In genomic region chr5:151771259-151772028, GRCh38 we compare ENCODE assay signal across 8 cellular contexts. TPM values are rescaled to one million over a fixed set of nuclear protein-coding genes. Genes with fewer than 3 reads are reported as not detected.
DNase-seq lines count a peak whose midpoint lies in the region; ATAC-seq and TF ChIP-seq lines count a peak whose summit lies in the region.

G3BP1 (plus strand) TSS chr5:151771954; CDS start chr5:151786621, 14,667 bp downstream.

- H3K27me3 Mint-ChIP-seq in CD4-positive, alpha-beta T cell = no peaks in the 10 kb centered on the region

- H3K9me3 Mint-ChIP-seq in CD4-positive, alpha-beta T cell = no peaks in the 10 kb centered on the region

- H3K36me3 ChIP-seq in left lung = no peaks in the 10 kb centered on the region

- H3K36me3 Mint-ChIP-seq in CD4-positive, alpha-beta T cell (ENCODE audit: low read depth) = peaks cover 23% of the 10 kb centered on the region

- peaks cover 13 to 48% of the 10 kb centered on the region in 2 donors for H3K4me1 ChIP-seq in left lung

- peak within 1 kb of the TSS; percentile 90 for H3K4me3 Mint-ChIP-seq in CD4-positive, alpha-beta T cell

- ATAC-seq in CD4-positive, alpha-beta T cell (ENCODE audit: poor library complexity) = peak; percentile 76
- ATAC-seq in GM19397 (IDR thresholded peaks at IDR 0.05; ENCODE audit: unreplicated experiment) = peak; percentile 78
- ATAC-seq in HG03571 (IDR thresholded peaks at IDR 0.05; ENCODE audit: unreplicated experiment) = peak; percentile 77
- ATAC-seq in left lung = peak; percentile 92

- H3K9me3 ChIP-seq in CD4-positive, alpha-beta T cell (ENCODE audit: control insufficient read depth, low read length) = no peaks in the 10 kb centered on the region
- H3K9me3 ChIP-seq in left lung = no peaks in the 10 kb centered on the region

- peak; percentile 45 for TF ChIP-seq CTCF in CD4-positive, alpha-beta T cell (IDR thresholded peaks at IDR 0.05)
- peak; percentile 44 to 55 for TF ChIP-seq CTCF in left lung (IDR thresholded peaks at IDR 0.05)

- peak; percentile 97 to 100 (median 98) for DNase-seq in CD4-positive, alpha-beta T cell
- DNase-seq in NCI-H82 (lab: John Stamatoyannopoulos, UW) = peak; percentile 100
- DNase-seq in activated CD4-positive, alpha-beta T cell treated with anti-CD3 and anti-CD28 coated beads, Interleukin-2, amount 50 U/mL, for 48 hours = peak; percentile 98 to 99
- peak; percentile 100 for DNase-seq in dermis blood vessel endothelial cell
- DNase-seq in left lung = peak; percentile 99 to 100
- DNase-seq in stimulated activated CD4-positive, alpha-beta T cell treated with anti-CD3 and anti-CD28 coated beads, Interleukin-2, amount 100 ng/mL, for 48 hours = peak; percentile 96 to 98

- H3K4me1 Mint-ChIP-seq in CD4-positive, alpha-beta T cell (ENCODE audit: low read depth) = peaks cover 47% of the 10 kb centered on the region

- peak within 1 kb of the TSS; percentile 76 to 79 for H3K4me3 ChIP-seq in left lung

- H3K27ac Mint-ChIP-seq in CD4-positive, alpha-beta T cell = no peak within 1 kb of the TSS

- peak within 1 kb of the TSS; percentile 86 for H3K27ac ChIP-seq in CD4-positive, alpha-beta T cell (ENCODE audit: low read depth, low read length)
- H3K27ac ChIP-seq in left lung = peak within 1 kb of the TSS; percentile 98 to 100

- intact Hi-C loops in CD4-positive, alpha-beta T cell (cut with DNase I, micrococcal nuclease) = loop anchor here (1.0 to 10.0 kb wide), 8 partner anchors 13 to 1414 kb away; partner anchors contain the start of genes ATOX1 (in 2 of the 2), TCOF1 (in 2 of the 2), CCDC69 (in 1 of the 2) and CD74 (in 1 of the 2)
- intact Hi-C loops in left lung (cut with DNase I) = no loop called here

- no peaks in the 10 kb centered on the region for H3K27me3 ChIP-seq in CD4-positive, alpha-beta T cell (ENCODE audit: control insufficient read depth, insufficient read depth, low read length)
- H3K27me3 ChIP-seq in left lung = no peaks in the 10 kb centered on the region

- CTCF ChIA-PET in CD4-positive, alpha-beta T cell (lab: Charles Lee) = interaction anchor here (0.8 to 2.1 kb wide), 11 partner anchors 8 to 324 kb away, joined by 3 to 20 read pairs (median 6); partner anchors contain the start of genes ATOX1 and SLC36A1

- POLR2A ChIA-PET in CD4-positive, alpha-beta T cell (lab: Charles Lee) = interaction anchor here (0.6 to 3.4 kb wide), 32 partner anchors 8 to 1811 kb away, joined by 3 to 160 read pairs (median 6); partner anchors contain the start of genes ATOX1, CD74, DCTN4 and GM2A

RNA-seq across cellular contexts. Expression of gene G3BP1, which starts in this region (rescaled TPM):
- total RNA-seq in CD4-positive, alpha-beta T cell = 10 to 100 TPM; 82.3 to 83.9 TPM
- total RNA-seq in dermis blood vessel endothelial cell (244 and 263 TPM in 2 replicates), left lung (100 to 1,000 TPM; 150 to 207 TPM)

Comparison
In these comparisons a context has a peak if more than half of its experiments do, and no peak if none do; other contexts are left out.
1. Peak in every context shown above with its lines: DNase-seq, ATAC-seq, H3K4me3 ChIP-seq and H3K27ac ChIP-seq.
2. intact Hi-C loops: an anchor here in CD4-positive, alpha-beta T cell (1.0 to 10.0 kb wide); none called in left lung.